In genomic region chr19:47130589-47131168, GRCh38 we compare ENCODE assay signal across 8 cellular contexts. TPM values are rescaled to one million over a fixed set of nuclear protein-coding genes. Genes with fewer than 3 reads are reported as not detected.
DNase-seq lines count a peak whose midpoint lies in the region; ATAC-seq and TF ChIP-seq lines count a peak whose summit lies in the region.

Gene SAE1, plus strand, starts transcription at chr19:47130835. Its CDS starts 96 bp downstream, at chr19:47130931.

- H3K9ac ChIP-seq in SK-N-SH = peak within 1 kb of the TSS; percentile 90

- CTCF ChIA-PET in SK-N-SH (lab: Yijun Ruan, JAX) = interaction anchor here (0.6 to 1.6 kb wide), 8 partner anchors 17 to 310 kb away, joined by 3 to 5 read pairs (median 4); partner anchors contain the start of gene ZC3H4

- H3K9me3 ChIP-seq in SK-N-SH = no peaks in the 10 kb centered on the region

- no peaks in the 10 kb centered on the region for H3K27me3 Mint-ChIP-seq in activated naive CD4-positive, alpha-beta T cell treated with anti-CD3 and anti-CD28 coated beads, Interleukin-2, amount 50 U/mL, for 24 hours

- POLR2A ChIA-PET in SK-N-SH (lab: Yijun Ruan, JAX) = interaction anchor here (1.3 to 1.8 kb wide), 4 partner anchors 18 to 114 kb away, joined by 3 to 9 read pairs (median 6); partner anchors contain the start of gene ZC3H4

- peaks cover 2 to 18% of the 10 kb centered on the region in 2 experiments; a peak in 3 of 4 replicates for H3K4me1 ChIP-seq in SK-N-SH (ENCODE audit: control insufficient read depth in 1 of 2, insufficient read depth in 2 of 2, low read depth in 1 of 2, low read length in 1 of 2)

- peaks cover 7% of the 10 kb centered on the region for H3F3A ChIP-seq in SK-N-SH (replicated peaks; ENCODE audit: insufficient read depth)

- H3K36me3 Mint-ChIP-seq in activated naive CD4-positive, alpha-beta T cell treated with anti-CD3 and anti-CD28 coated beads, Interleukin-2, amount 50 U/mL, for 24 hours = peaks cover 16% of the 10 kb centered on the region

- peaks cover 41% of the 10 kb centered on the region for H4K20me1 ChIP-seq in SK-N-SH (ENCODE audit: insufficient read depth)

- WGBS in SK-N-SH (ENCODE audit: low lambda C conversion rate) = under 1% methylated on average over 38 of the region's 51 CpGs

- peak within 1 kb of the TSS; percentile 85 for H2AFZ ChIP-seq in SK-N-SH (ENCODE audit: low read depth)

- peak within 1 kb of the TSS; percentile 87 for H3K4me2 ChIP-seq in SK-N-SH

- peak within 1 kb of the TSS; percentile 96 for H3K4me3 Mint-ChIP-seq in activated naive CD4-positive, alpha-beta T cell treated with anti-CD3 and anti-CD28 coated beads, Interleukin-2, amount 50 U/mL, for 24 hours

- H3K4me3 ChIP-seq in GM06990 (replicated peaks; ENCODE audit: low read depth, low read length) = peak within 1 kb of the TSS; percentile 96
- peak within 1 kb of the TSS; percentile 62 to 80 for H3K4me3 ChIP-seq in SK-N-SH (ENCODE audit: low read depth in 2 of 2, low read length in 1 of 2)

- peaks cover 50% of the 10 kb centered on the region for H3K79me2 ChIP-seq in SK-N-SH (ENCODE audit: insufficient read depth)

- TF ChIP-seq CTCF in GM06990 (IDR thresholded peaks at IDR 0.05; ENCODE audit: insufficient read depth, low read length, poor library complexity, severe bottlenecking) (peak; percentile 65), SK-N-SH (IDR thresholded peaks at IDR 0.05) (peak; percentile 51)

- H3K27me3 ChIP-seq in GM06990 (replicated peaks; ENCODE audit: control insufficient read depth, insufficient read depth, low read length) (no peaks in the 10 kb centered on the region), SK-N-SH (ENCODE audit: insufficient read depth) (no peaks in the 10 kb centered on the region)

- DNase-seq in GM06990 (ENCODE audit: extremely low read depth, insufficient read length) (peak; percentile 99), NCI-H1048 (lab: John Stamatoyannopoulos, UW) (peak; percentile 98), SK-N-SH (peak; percentile 97), glomerular endothelial cell (ENCODE audit: extremely low read depth, low read depth, low spot score) (peak; percentile 94), occipital lobe (lab: John Stamatoyannopoulos, UW) (peak; percentile 86)

- H3K9me3 Mint-ChIP-seq in activated naive CD4-positive, alpha-beta T cell treated with anti-CD3 and anti-CD28 coated beads, Interleukin-2, amount 50 U/mL, for 24 hours = no peaks in the 10 kb centered on the region

- peak; percentile 71 for ATAC-seq in HG02571 (IDR thresholded peaks at IDR 0.05; ENCODE audit: unreplicated experiment)

- H3K9me2 ChIP-seq in SK-N-SH = no peaks in the 10 kb centered on the region

- H3K36me3 ChIP-seq in GM06990 (ENCODE audit: control insufficient read depth, insufficient read depth, low read length) (peaks cover 2% of the 10 kb centered on the region; the same call in 1 of the 2 replicates), SK-N-SH (replicated peaks in 1 of 2; ENCODE audit: control insufficient read depth in 1 of 2, insufficient read depth in 2 of 2, low read length in 1 of 2) (peaks cover 0 to 11% of the 10 kb centered on the region in 2 experiments)

- peaks cover 56% of the 10 kb centered on the region for H3K4me1 Mint-ChIP-seq in activated naive CD4-positive, alpha-beta T cell treated with anti-CD3 and anti-CD28 coated beads, Interleukin-2, amount 50 U/mL, for 24 hours

- TF ChIP-seq EP300 in SK-N-SH (IDR thresholded peaks at IDR 0.05; ENCODE audit: borderline replicate concordance in 1 of 2, low read depth in 1 of 2, low read length in 1 of 2) = peak in 1 of 2 experiments; percentile 6; a peak in 1 of 4 replicates

- peak within 1 kb of the TSS; percentile 99 for H3K27ac Mint-ChIP-seq in activated naive CD4-positive, alpha-beta T cell treated with anti-CD3 and anti-CD28 coated beads, Interleukin-2, amount 50 U/mL, for 24 hours

- TF ChIP-seq RAD21 in SK-N-SH (IDR thresholded peaks at IDR 0.05; ENCODE audit: low read length) = peak; percentile 37; the same call in 1 of the 2 replicates

- H3K27ac ChIP-seq in SK-N-SH (ENCODE audit: low read depth in 2 of 2, low read length in 1 of 2) (peak within 1 kb of the TSS; percentile 78 to 80), temporal lobe (ENCODE audit: low read depth, low read length) (peak within 1 kb of the TSS; percentile 91)

TF ChIP-seq in SK-N-SH, 30 proteins besides CTCF, POLR2A, EP300 and RAD21 (continues in another document):
- TF ChIP-seq PBX3 (IDR thresholded peaks at IDR 0.05) (no peak), TCF12 (IDR thresholded peaks at IDR 0.05) (no peak), RXRA (IDR thresholded peaks at IDR 0.05; ENCODE audit: borderline replicate concordance, low read depth) (no peak), ZBTB33 (IDR thresholded peaks at IDR 0.05; ENCODE audit: borderline replicate concordance, low read depth) (peak; percentile 47; the same call in 1 of the 2 replicates), TAF1 (IDR thresholded peaks at IDR 0.05; ENCODE audit: borderline replicate concordance, low read depth, low read length) (peak; percentile 91), CHD2 (IDR thresholded peaks at IDR 0.05; ENCODE audit: low read length, partially characterized antibody) (no peak), USF1 (IDR thresholded peaks at IDR 0.05; ENCODE audit: borderline replicate concordance, low read depth) (peak; percentile 98), POLR2AphosphoS5 (IDR thresholded peaks at IDR 0.05; ENCODE audit: low read depth, low read length) (peak; percentile 75), GABPA (IDR thresholded peaks at IDR 0.05; ENCODE audit: low read depth) (no peak), EZH2phosphoT487 (IDR thresholded peaks at IDR 0.05; ENCODE audit: borderline replicate concordance, low read depth) (no peak), NFIC (IDR thresholded peaks at IDR 0.05; ENCODE audit: borderline replicate concordance) (no peak), ELF1 (IDR thresholded peaks at IDR 0.05) (no peak), GATA2 (CRISPR knock-in tag; IDR thresholded peaks at IDR 0.05) (no peak), FOXM1 (IDR thresholded peaks at IDR 0.05; ENCODE audit: low read depth) (no peak), FOSL2 (IDR thresholded peaks at IDR 0.05; ENCODE audit: borderline replicate concordance, low read depth) (no peak), USF2 (IDR thresholded peaks at IDR 0.05; ENCODE audit: borderline replicate concordance, low read depth, low read length) (peak; percentile 92; the same call in 1 of the 2 replicates), MXI1 (IDR thresholded peaks at IDR 0.05; ENCODE audit: low read depth, low read length) (peak; percentile 93), MAX (IDR thresholded peaks at IDR 0.05; ENCODE audit: low read depth) (peak; percentile 99), TEAD4 (IDR thresholded peaks at IDR 0.05; ENCODE audit: borderline replicate concordance, insufficient read depth) (no peak), SMC3 (IDR thresholded peaks at IDR 0.05; ENCODE audit: low read depth, low read length) (no peak), MEF2A (IDR thresholded peaks at IDR 0.05; ENCODE audit: borderline replicate concordance, low read depth) (no peak)

RNA-seq across cellular contexts. Expression of gene SAE1, which starts in this region (rescaled TPM):
- 123 and 126 TPM in 2 replicates for polyA plus RNA-seq in SK-N-SH (2012; rRNA removed)
- 137 and 140 TPM in 2 replicates for polyA plus RNA-seq in SK-N-SH (2012; cell fraction: cytosol; rRNA removed)
- 44.7 and 62.7 TPM in 2 replicates for polyA plus RNA-seq in SK-N-SH (2012; cell fraction: nucleus; rRNA removed)
- total RNA-seq in glomerular endothelial cell (121 and 124 TPM in 2 replicates), occipital lobe (76.3 TPM), temporal lobe (73.5 TPM)

Comparison
In these comparisons a context has a peak if more than half of its experiments do, and no peak if none do; other contexts are left out.
1. Peak in every context shown above with its lines: DNase-seq, ATAC-seq, H3K4me3 ChIP-seq and H3K27ac ChIP-seq.